Comparison of ENCODE assay signal across 17 cellular contexts in the genomic region with DNA sequence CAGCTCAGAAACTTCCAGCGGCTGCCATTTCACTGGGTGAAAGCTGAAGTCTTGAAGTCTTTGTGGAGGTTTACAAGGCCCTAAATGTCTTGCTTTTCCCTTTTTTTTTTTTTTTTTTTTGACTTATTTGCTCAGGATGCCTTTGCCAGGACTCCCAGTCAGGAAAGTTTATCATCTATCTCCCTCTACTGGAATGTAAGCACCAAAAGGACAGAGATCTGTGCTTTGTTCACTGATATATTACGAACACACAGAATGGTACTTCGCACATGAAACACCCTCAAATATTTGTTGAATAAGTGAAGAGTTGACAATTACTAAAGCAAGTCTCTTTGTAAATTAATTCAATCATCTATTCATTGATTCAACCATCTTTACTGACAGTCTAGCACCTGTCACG. TPM values are rescaled to one million over a fixed set of nuclear protein-coding genes. Genes with fewer than 3 reads are reported as not detected.
DNase-seq lines count a peak whose midpoint lies in the region; ATAC-seq and TF ChIP-seq lines count a peak whose summit lies in the region.
"Had no signal": no experiment of that assay in that cellular context is flagged by ENCODE, and none has a peak within 500 bp of the region (broad histone marks: within the 10 kb centered on the region; RNA-seq: fewer than 3 reads in every experiment).

No MANE protein-coding gene starts in this region.

- no peaks in the 10 kb centered on the region for H3K36me3 Mint-ChIP-seq in endodermal cell (ENCODE audit: low read depth)
- H3K36me3 Mint-ChIP-seq: CD14-positive monocyte had no signal

- no peak for TF ChIP-seq POLR2A in Peyer's patch (IDR thresholded peaks at IDR 0.05)

- peak; percentile 12 for DNase-seq in M059J (ENCODE audit: low read depth)
- DNase-seq in endodermal cell, result no peak
- no peak for DNase-seq in retinal pigment epithelial cell (ENCODE audit: low read depth)
- DNase-seq in stimulated activated CD4-positive, alpha-beta T cell treated with anti-CD3 and anti-CD28 coated beads, Interleukin-4, amount 100 ng/mL, for 4 hours, result no peak
- DNase-seq in Peyer's patch, result no peak
- DNase-seq: Caco-2, NCI-H1417, NCI-H2029, NCI-H2171 treated with DMSO at 0.1 percent for 48 hours, NCI-H774, SIG-M5, SW 1271 had no signal

- no peak overlapping the region for H3K4me3 Mint-ChIP-seq in endodermal cell
- H3K4me3 Mint-ChIP-seq: CD14-positive monocyte had no signal

- H3K4me1 Mint-ChIP-seq in endodermal cell, result peaks cover 11% of the 10 kb centered on the region

- WGBS in endodermal cell (ENCODE audit: insufficient coverage in 1 of 2, insufficient read length in 1 of 2), 2 experiments, result 93 to 100% methylated on average over 1 to 4 of the region's 4 CpGs

- no peaks in the 10 kb centered on the region for H3K27me3 ChIP-seq in endodermal cell (ENCODE audit: control insufficient read depth, insufficient read depth, low read length, poor library complexity, severe bottlenecking)
- H3K27me3 ChIP-seq in Peyer's patch, result no peaks in the 10 kb centered on the region

- H3K27ac Mint-ChIP-seq in endodermal cell, result no peak overlapping the region
- H3K27ac Mint-ChIP-seq: CD14-positive monocyte had no signal

- TF ChIP-seq CTCF in C4-2B (conservative IDR thresholded peaks at IDR 0.05) (peak; percentile 58), endodermal cell (conservative IDR thresholded peaks at IDR 0.05) (peak; percentile 58), retinal pigment epithelial cell (conservative IDR thresholded peaks at IDR 0.05; ENCODE audit: low read depth, low read length) (peak; percentile 16), Peyer's patch (IDR thresholded peaks at IDR 0.05) (no peak)

- no peaks in the 10 kb centered on the region for H3K9me3 ChIP-seq in endodermal cell (ENCODE audit: control insufficient read depth, low read length)
- no peaks in the 10 kb centered on the region for H3K9me3 ChIP-seq in Peyer's patch
- H3K9me3 ChIP-seq: Caco-2 had no signal

- no peaks in the 10 kb centered on the region for H3K27me3 Mint-ChIP-seq in endodermal cell (ENCODE audit: insufficient read depth)

- H3K36me3 ChIP-seq in endodermal cell (ENCODE audit: control insufficient read depth, insufficient read depth, low read length) (no peaks in the 10 kb centered on the region), Peyer's patch (no peaks in the 10 kb centered on the region)

- no peak overlapping the region for H3K27ac ChIP-seq in C4-2B
- H3K27ac ChIP-seq in endodermal cell (ENCODE audit: low read depth, low read length), result no peak overlapping the region
- no peak overlapping the region for H3K27ac ChIP-seq in Peyer's patch
- H3K27ac ChIP-seq: KMS-11 had no signal

- no peak for ATAC-seq in GM19351 (IDR thresholded peaks at IDR 0.05; ENCODE audit: unreplicated experiment)
- ATAC-seq: GM12878 had no signal

- H3K9ac ChIP-seq in endodermal cell (ENCODE audit: extremely low read depth, low read length, poor library complexity, severe bottlenecking), result no peak overlapping the region
- H3K9ac ChIP-seq: KMS-11 had no signal

- H3K4me1 ChIP-seq in endodermal cell (ENCODE audit: control insufficient read depth, insufficient read depth, low read length) (no peaks in the 10 kb centered on the region), Peyer's patch (no peaks in the 10 kb centered on the region)

- H3K4me3 ChIP-seq in endodermal cell (ENCODE audit: low read length), result no peak overlapping the region
- H3K4me3 ChIP-seq in retinal pigment epithelial cell (ENCODE audit: low read length), result no peak overlapping the region
- H3K4me3 ChIP-seq in Peyer's patch, result no peak overlapping the region
- H3K4me3 ChIP-seq: GM12878 had no signal

- no peaks in the 10 kb centered on the region for H3K9me3 Mint-ChIP-seq in endodermal cell

RNA-seq across cellular contexts. Expression of gene ABCB4, which starts 23.2 kb away (rescaled TPM):
- 3.8 and 4.6 TPM in 2 replicates for total RNA-seq in M059J (2014; rRNA removed; shearing (Covaris generic))
- total RNA-seq in endodermal cell (under 1 TPM; 0.60 to 0.77 TPM), Peyer's patch (10 to 100 TPM in 1 of 4 donors, 1 to 10 TPM in 1, under 1 TPM in 2; 0.70 to 16.5 (median 1.1) TPM)
- polyA plus RNA-seq in endodermal cell (2013, experiment 1 of 2), result 1.9 TPM
- 1.9 TPM for polyA plus RNA-seq in endodermal cell (2013, experiment 2 of 2)
- polyA plus RNA-seq: CD14-positive monocyte had no signal

Comparison
In these comparisons a context has a peak if more than half of its experiments do, and no peak if none do; other contexts are left out.
1. CTCF ChIP-seq: peak in C4-2B (single experiment), endodermal cell (single experiment) and retinal pigment epithelial cell (single experiment); none in Peyer's patch (0 of 6).